In the genomic region with DNA sequence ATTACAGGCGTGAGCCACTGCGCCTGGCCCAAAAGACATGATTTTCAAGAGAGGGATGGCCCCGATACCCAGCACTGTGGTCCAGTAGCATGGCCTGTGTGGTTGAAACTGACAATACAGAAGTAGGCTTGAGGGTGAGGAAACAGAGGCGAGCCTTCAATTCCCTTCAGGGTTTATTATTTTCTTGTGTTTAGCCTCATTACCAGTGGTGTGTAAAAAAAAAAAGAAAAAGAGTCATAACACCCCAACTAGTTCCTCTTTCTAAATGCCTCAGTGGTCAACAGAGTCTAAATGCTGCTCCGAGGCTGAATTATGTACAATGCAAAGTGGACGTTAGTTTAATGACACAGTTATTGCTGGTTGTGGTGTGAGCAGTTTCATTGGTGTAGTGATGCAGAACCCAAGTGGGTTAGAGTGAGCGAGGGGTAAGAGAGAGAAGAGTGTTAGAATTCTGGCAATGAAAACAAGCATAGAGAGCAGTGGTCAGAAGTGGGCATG, we compare ENCODE assay signal across 9 cellular contexts. TPM values are rescaled to one million over a fixed set of nuclear protein-coding genes. Genes with fewer than 3 reads are reported as not detected.
DNase-seq lines count a peak whose midpoint lies in the region; ATAC-seq, FAIRE-seq and TF ChIP-seq lines count a peak whose summit lies in the region.
"Had no signal": no experiment of that assay in that cellular context is flagged by ENCODE, and none has a peak within 500 bp of the region (broad histone marks: within the 10 kb centered on the region; RNA-seq: fewer than 3 reads in every experiment).

No MANE protein-coding gene starts in this region.

- no peaks in the 10 kb centered on the region for H3K9me3 Mint-ChIP-seq in natural killer cell treated with Interleukin-12 subunit alpha and Interleukin-12 subunit beta and Interleukin-15 and Interleukin-18, amount 100 ng/mL, for 72 hours

- H3K4me1 Mint-ChIP-seq in natural killer cell treated with Interleukin-12 subunit alpha and Interleukin-12 subunit beta and Interleukin-15 and Interleukin-18, amount 100 ng/mL, for 72 hours (ENCODE audit: low read depth in 2 of 2): no peaks in the 10 kb centered on the region

- H3K4me1 ChIP-seq in small intestine (ENCODE audit: control insufficient read depth in 2 of 2, insufficient read depth in 1 of 2, low read depth in 1 of 2, low read length in 1 of 2) (no peaks in the 10 kb centered on the region), breast epithelium (no peaks in the 10 kb centered on the region)

- H3K27me3 ChIP-seq in small intestine (ENCODE audit: control insufficient read depth in 2 of 2, insufficient read depth in 2 of 2, low read length in 2 of 2) (no peaks in the 10 kb centered on the region), breast epithelium (no peaks in the 10 kb centered on the region)

- H3K27ac Mint-ChIP-seq in natural killer cell treated with Interleukin-12 subunit alpha and Interleukin-12 subunit beta and Interleukin-15 and Interleukin-18, amount 100 ng/mL, for 72 hours: no peak overlapping the region

- DNase-seq in KBM-7 (peak; percentile 83), small intestine (no peak), NCI-H2107 (lab: John Stamatoyannopoulos, UW) (no peak), breast epithelium (ENCODE audit: low spot score in 2 of 2) (no peak), D721Med (ENCODE audit: insufficient read length, low spot score) (no peak)
- DNase-seq in natural killer cell treated with Interleukin-12 subunit alpha and Interleukin-12 subunit beta and Interleukin-15 and Interleukin-18, amount 100 ng/mL, for 72 hours (ENCODE audit: low spot score): no peak
- DNase-seq: NCI-H2171 treated with DMSO at 0.1 percent for 48 hours had no signal

- no peaks in the 10 kb centered on the region for H3K27me3 Mint-ChIP-seq in natural killer cell treated with Interleukin-12 subunit alpha and Interleukin-12 subunit beta and Interleukin-15 and Interleukin-18, amount 100 ng/mL, for 72 hours

- ATAC-seq in GM18907 (IDR thresholded peaks at IDR 0.05; ENCODE audit: unreplicated experiment) (peak; percentile 99), HG02623 (IDR thresholded peaks at IDR 0.05; ENCODE audit: unreplicated experiment) (peak; percentile 95)
- peak; percentile 49 to 53 for ATAC-seq in natural killer cell treated with Interleukin-12 subunit alpha and Interleukin-12 subunit beta and Interleukin-15 and Interleukin-18, amount 100 ng/mL, for 72 hours

- H3K9me3 ChIP-seq in small intestine (ENCODE audit: control insufficient read depth, low read depth) (no peaks in the 10 kb centered on the region), breast epithelium (no peaks in the 10 kb centered on the region)

- no peak for TF ChIP-seq CTCF in breast epithelium (IDR thresholded peaks at IDR 0.05)
- TF ChIP-seq CTCF in D721Med (IDR thresholded peaks at IDR 0.05; ENCODE audit: insufficient read depth, missing control alignments): no peak

- H3K27ac ChIP-seq in small intestine (ENCODE audit: low read depth in 1 of 2, low read length in 1 of 2) (no peak overlapping the region), breast epithelium (no peak overlapping the region)

- intact Hi-C loops in breast epithelium (cut with DNase I; ENCODE audit: low total_unique reads): no loop called here

- FAIRE-seq in small intestine (lab: Jason Lieb, UNC): no peak
- no peak for FAIRE-seq in D721Med (lab: Jason Lieb, UNC)

- H3K36me3 Mint-ChIP-seq in natural killer cell treated with Interleukin-12 subunit alpha and Interleukin-12 subunit beta and Interleukin-15 and Interleukin-18, amount 100 ng/mL, for 72 hours: no peaks in the 10 kb centered on the region

- 84 to 92% (median 85%) methylated on average over 7 of the region's 7 CpGs for WGBS in small intestine, 3 donors

- peaks cover 0 to 5% of the 10 kb centered on the region in 2 donors for H3K36me3 ChIP-seq in small intestine (ENCODE audit: control insufficient read depth in 2 of 2, insufficient read depth in 2 of 2, low read length in 2 of 2)
- no peaks in the 10 kb centered on the region for H3K36me3 ChIP-seq in breast epithelium

- in situ Hi-C loops in KBM-7 (cut with MboI; ENCODE audit: low pct_unique_long_range_greater_than_20kb, low sequenced_read_pairs): no loop called here

- no peak overlapping the region for H3K4me3 Mint-ChIP-seq in natural killer cell treated with Interleukin-12 subunit alpha and Interleukin-12 subunit beta and Interleukin-15 and Interleukin-18, amount 100 ng/mL, for 72 hours

- H3K4me3 ChIP-seq in small intestine (ENCODE audit: low read depth in 1 of 2, low read length in 2 of 2) (no peak overlapping the region), breast epithelium (no peak overlapping the region)

- no peak for TF ChIP-seq POLR2A in breast epithelium (IDR thresholded peaks at IDR 0.05)

RNA-seq across cellular contexts. Expression of gene SNX30, which starts 58.8 kb away (rescaled TPM):
- total RNA-seq in natural killer cell treated with Interleukin-12 subunit alpha and Interleukin-12 subunit beta and Interleukin-15 and Interleukin-18, amount 100 ng/mL, for 72 hours: 1 to 10 TPM; 6.1 to 6.2 TPM
- polyA plus RNA-seq in small intestine: 1 to 10 TPM; 5.1 to 7.6 (median 5.9) TPM
- total RNA-seq in breast epithelium: 10 to 100 TPM; 15.2 to 18.7 (median 16.4) TPM
